Comparison of ENCODE assay signal across 1 cellular context in the genomic region with DNA sequence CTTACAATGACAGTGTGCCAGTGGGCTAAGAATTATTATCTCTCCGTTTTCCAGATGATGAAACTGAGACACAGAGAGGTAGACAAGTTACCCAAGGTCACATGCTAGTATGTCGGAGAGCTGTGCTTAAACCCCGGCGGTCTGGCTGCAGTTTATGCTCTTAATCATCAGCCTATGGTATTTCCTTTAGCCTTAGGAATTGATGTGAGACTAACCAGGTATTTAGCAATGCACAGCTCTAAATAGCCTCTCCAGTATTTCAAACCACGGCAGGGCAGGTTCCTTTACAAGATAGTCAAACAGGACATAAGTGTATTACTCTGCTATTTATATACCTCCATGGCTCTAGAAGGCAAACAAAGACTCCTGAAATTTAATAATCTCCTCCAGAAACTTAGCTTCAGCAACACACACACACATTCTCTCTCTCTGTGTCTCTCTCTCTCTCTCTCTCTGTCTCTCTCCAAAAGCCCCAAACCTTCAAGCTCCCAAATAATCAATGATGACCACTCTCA.
TF ChIP-seq lines count a peak whose summit lies in the region.

No MANE protein-coding gene starts in this region.

TF ChIP-seq in HepG2, 621 proteins besides CTCF, POLR2A, EP300 and RAD21 (continued from another document and continues in another):
- TF ChIP-seq, protein P1, sequence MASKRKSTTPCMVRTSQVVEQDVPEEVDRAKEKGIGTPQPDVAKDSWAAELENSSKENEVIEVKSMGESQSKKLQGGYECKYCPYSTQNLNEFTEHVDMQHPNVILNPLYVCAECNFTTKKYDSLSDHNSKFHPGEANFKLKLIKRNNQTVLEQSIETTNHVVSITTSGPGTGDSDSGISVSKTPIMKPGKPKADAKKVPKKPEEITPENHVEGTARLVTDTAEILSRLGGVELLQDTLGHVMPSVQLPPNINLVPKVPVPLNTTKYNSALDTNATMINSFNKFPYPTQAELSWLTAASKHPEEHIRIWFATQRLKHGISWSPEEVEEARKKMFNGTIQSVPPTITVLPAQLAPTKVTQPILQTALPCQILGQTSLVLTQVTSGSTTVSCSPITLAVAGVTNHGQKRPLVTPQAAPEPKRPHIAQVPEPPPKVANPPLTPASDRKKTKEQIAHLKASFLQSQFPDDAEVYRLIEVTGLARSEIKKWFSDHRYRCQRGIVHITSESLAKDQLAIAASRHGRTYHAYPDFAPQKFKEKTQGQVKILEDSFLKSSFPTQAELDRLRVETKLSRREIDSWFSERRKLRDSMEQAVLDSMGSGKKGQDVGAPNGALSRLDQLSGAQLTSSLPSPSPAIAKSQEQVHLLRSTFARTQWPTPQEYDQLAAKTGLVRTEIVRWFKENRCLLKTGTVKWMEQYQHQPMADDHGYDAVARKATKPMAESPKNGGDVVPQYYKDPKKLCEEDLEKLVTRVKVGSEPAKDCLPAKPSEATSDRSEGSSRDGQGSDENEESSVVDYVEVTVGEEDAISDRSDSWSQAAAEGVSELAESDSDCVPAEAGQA (IDR thresholded peaks at IDR 0.05; ENCODE audit: low read depth), result no peak
- TF ChIP-seq, protein P1 (CRISPR knock-in tag; IDR thresholded peaks at IDR 0.05; ENCODE audit: borderline replicate concordance), result peak; percentile 54; the same call in 1 of the 2 replicates
- TF ChIP-seq ZSCAN22 (CRISPR knock-in tag; IDR thresholded peaks at IDR 0.05) (no peak), GATAD1 (CRISPR knock-in tag; IDR thresholded peaks at IDR 0.05) (no peak), ZNF589 (CRISPR knock-in tag; conservative IDR thresholded peaks at IDR 0.05) (no peak), ZNF331 (CRISPR knock-in tag; IDR thresholded peaks at IDR 0.05) (no peak), FOXK2 (IDR thresholded peaks at IDR 0.05) (no peak), JARID2 (CRISPR knock-in tag; IDR thresholded peaks at IDR 0.05; ENCODE audit: insufficient replicate concordance) (no peak), TBX3 (IDR thresholded peaks at IDR 0.05; ENCODE audit: borderline replicate concordance) (no peak), KLF11 (CRISPR knock-in tag; IDR thresholded peaks at IDR 0.05) (no peak), TGIF2 (CRISPR knock-in tag; IDR thresholded peaks at IDR 0.05) (0 out of 2 replicates have a peak, but pooled peaks have one; percentile 24), STAT6 (CRISPR knock-in tag; IDR thresholded peaks at IDR 0.05; ENCODE audit: borderline replicate concordance) (no peak), ZNF562 (CRISPR knock-in tag; IDR thresholded peaks at IDR 0.05; ENCODE audit: borderline replicate concordance) (no peak), ZNF784 (CRISPR knock-in tag; IDR thresholded peaks at IDR 0.05; ENCODE audit: borderline replicate concordance) (no peak), POLR2AphosphoS2 (IDR thresholded peaks at IDR 0.05; ENCODE audit: low read depth, low read length) (no peak), NONO (IDR thresholded peaks at IDR 0.05) (no peak), NONO (CRISPR knock-in tag; conservative IDR thresholded peaks at IDR 0.05) (no peak), HMG20A (CRISPR knock-in tag; IDR thresholded peaks at IDR 0.05; ENCODE audit: borderline replicate concordance) (0 out of 2 replicates have a peak, but pooled peaks have one; percentile 28), CENPT (CRISPR knock-in tag; IDR thresholded peaks at IDR 0.05; ENCODE audit: low read depth) (no peak), ATF4 (CRISPR knock-in tag; IDR thresholded peaks at IDR 0.05) (peak in 1 of 2 experiments; percentile 52; a peak in 1 of 4 replicates), ZNF121 (CRISPR knock-in tag; IDR thresholded peaks at IDR 0.05) (0 out of 2 replicates have a peak, but pooled peaks have one; percentile 13), ASH2L (IDR thresholded peaks at IDR 0.05; ENCODE audit: insufficient read length, low read depth, low read length) (no peak), THRA (CRISPR knock-in tag; IDR thresholded peaks at IDR 0.05; ENCODE audit: borderline replicate concordance) (peak; percentile 17; the same call in 1 of the 2 replicates), TEAD3 (CRISPR knock-in tag; optimal IDR thresholded peaks at IDR 0.05; ENCODE audit: borderline replicate concordance) (peak; percentile 43), AGO2 (optimal IDR thresholded peaks at IDR 0.05; ENCODE audit: low read depth, low read length) (no peak), ZBTB26 (CRISPR knock-in tag; IDR thresholded peaks at IDR 0.05; ENCODE audit: borderline replicate concordance) (peak; percentile 76; the same call in 1 of the 2 replicates), ZNF629 (CRISPR knock-in tag; conservative IDR thresholded peaks at IDR 0.05) (peak; percentile 88), RXRB (CRISPR knock-in tag; IDR thresholded peaks at IDR 0.05; ENCODE audit: borderline replicate concordance) (0 out of 2 replicates have a peak, but pooled peaks have one; percentile 4), FOSL2 (CRISPR knock-in tag; IDR thresholded peaks at IDR 0.05) (0 out of 2 replicates have a peak, but pooled peaks have one; percentile 13), ZEB1 (IDR thresholded peaks at IDR 0.05; ENCODE audit: insufficient replicate concordance, low read depth) (no peak), PCBP2 (optimal IDR thresholded peaks at IDR 0.05; ENCODE audit: low read depth, low read length, poor library complexity, severe bottlenecking) (no peak), NR2F6 (IDR thresholded peaks at IDR 0.05) (no peak), NR2F6 (CRISPR knock-in tag; IDR thresholded peaks at IDR 0.05) (no peak), ZNF891 (CRISPR knock-in tag; IDR thresholded peaks at IDR 0.05) (no peak)
- TF ChIP-seq, protein P2, sequence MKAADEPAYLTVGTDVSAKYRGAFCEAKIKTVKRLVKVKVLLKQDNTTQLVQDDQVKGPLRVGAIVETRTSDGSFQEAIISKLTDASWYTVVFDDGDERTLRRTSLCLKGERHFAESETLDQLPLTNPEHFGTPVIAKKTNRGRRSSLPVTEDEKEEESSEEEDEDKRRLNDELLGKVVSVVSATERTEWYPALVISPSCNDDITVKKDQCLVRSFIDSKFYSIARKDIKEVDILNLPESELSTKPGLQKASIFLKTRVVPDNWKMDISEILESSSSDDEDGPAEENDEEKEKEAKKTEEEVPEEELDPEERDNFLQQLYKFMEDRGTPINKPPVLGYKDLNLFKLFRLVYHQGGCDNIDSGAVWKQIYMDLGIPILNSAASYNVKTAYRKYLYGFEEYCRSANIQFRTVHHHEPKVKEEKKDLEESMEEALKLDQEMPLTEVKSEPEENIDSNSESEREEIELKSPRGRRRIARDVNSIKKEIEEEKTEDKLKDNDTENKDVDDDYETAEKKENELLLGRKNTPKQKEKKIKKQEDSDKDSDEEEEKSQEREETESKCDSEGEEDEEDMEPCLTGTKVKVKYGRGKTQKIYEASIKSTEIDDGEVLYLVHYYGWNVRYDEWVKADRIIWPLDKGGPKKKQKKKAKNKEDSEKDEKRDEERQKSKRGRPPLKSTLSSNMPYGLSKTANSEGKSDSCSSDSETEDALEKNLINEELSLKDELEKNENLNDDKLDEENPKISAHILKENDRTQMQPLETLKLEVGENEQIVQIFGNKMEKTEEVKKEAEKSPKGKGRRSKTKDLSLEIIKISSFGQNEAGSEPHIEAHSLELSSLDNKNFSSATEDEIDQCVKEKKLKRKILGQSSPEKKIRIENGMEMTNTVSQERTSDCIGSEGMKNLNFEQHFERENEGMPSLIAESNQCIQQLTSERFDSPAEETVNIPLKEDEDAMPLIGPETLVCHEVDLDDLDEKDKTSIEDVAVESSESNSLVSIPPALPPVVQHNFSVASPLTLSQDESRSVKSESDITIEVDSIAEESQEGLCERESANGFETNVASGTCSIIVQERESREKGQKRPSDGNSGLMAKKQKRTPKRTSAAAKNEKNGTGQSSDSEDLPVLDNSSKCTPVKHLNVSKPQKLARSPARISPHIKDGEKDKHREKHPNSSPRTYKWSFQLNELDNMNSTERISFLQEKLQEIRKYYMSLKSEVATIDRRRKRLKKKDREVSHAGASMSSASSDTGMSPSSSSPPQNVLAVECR (CRISPR knock-in tag; IDR thresholded peaks at IDR 0.05; ENCODE audit: borderline replicate concordance), result no peak
- TF ChIP-seq, protein P3, sequence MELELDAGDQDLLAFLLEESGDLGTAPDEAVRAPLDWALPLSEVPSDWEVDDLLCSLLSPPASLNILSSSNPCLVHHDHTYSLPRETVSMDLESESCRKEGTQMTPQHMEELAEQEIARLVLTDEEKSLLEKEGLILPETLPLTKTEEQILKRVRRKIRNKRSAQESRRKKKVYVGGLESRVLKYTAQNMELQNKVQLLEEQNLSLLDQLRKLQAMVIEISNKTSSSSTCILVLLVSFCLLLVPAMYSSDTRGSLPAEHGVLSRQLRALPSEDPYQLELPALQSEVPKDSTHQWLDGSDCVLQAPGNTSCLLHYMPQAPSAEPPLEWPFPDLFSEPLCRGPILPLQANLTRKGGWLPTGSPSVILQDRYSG (CRISPR knock-in tag; IDR thresholded peaks at IDR 0.05), result 0 out of 2 replicates have a peak, but pooled peaks have one; percentile 64
